ENCODE assay signal across 8 cellular contexts in genomic region chr4:26787461-26788340, GRCh38.
DNase-seq lines count a peak whose midpoint lies in the region; ATAC-seq, FAIRE-seq and TF ChIP-seq lines count a peak whose summit lies in the region.

No MANE protein-coding gene starts in this region.

- TF ChIP-seq RAD21 in HCT116 (IDR thresholded peaks at IDR 0.05; ENCODE audit: low read depth) (peak; percentile 41; the same call in 1 of the 2 replicates), HepG2 (CRISPR knock-in tag; IDR thresholded peaks at IDR 0.05) (0 out of 2 replicates have a peak, but pooled peaks have one; percentile 19)

- RAD21 ChIA-PET in HCT116 (lab: Charles Lee; ENCODE audit: low non-redundant PET in 1 of 2, low total read pairs in 2 of 2, uncharacterized antibody in 2 of 2, unreplicated experiment in 2 of 2) = no interaction called here

- in situ Hi-C loops in HepG2 (cut with HindIII; ENCODE audit: extremely low pct_ligation_motif_present, low pct_unique_long_range_greater_than_20kb) = loop anchor here (25.0 kb wide), 1 partner anchor 225 kb away; no protein-coding TSS in a partner anchor

- peaks cover 1% of the 10 kb centered on the region for H3K9me3 Mint-ChIP-seq in astrocyte (ENCODE audit: unreplicated experiment)

- H3K9ac ChIP-seq in HCT116 (ENCODE audit: low read length) (peak overlapping the region; percentile 35), OCI-LY3 (ENCODE audit: low read length) (0 out of 2 replicates have a peak overlapping the region, but pooled peaks have one; percentile 3), astrocyte (ENCODE audit: low read length) (peak overlapping the region; percentile 16), HepG2 (ENCODE audit: insufficient read depth, low read depth, low read length) (no peak overlapping the region)

- no peak overlapping the region for H3K27ac Mint-ChIP-seq in astrocyte (ENCODE audit: unreplicated experiment)

- H2AFZ ChIP-seq in HCT116 (ENCODE audit: low read depth, low read length, poor library complexity, severe bottlenecking) (no peak overlapping the region), OCI-LY3 (ENCODE audit: low read depth, low read length) (peak overlapping the region; percentile 41; the same call in 1 of the 2 replicates), astrocyte (ENCODE audit: low read depth, low read length) (peak overlapping the region; percentile 13), HepG2 (ENCODE audit: low read length) (no peak overlapping the region)

- FAIRE-seq in astrocyte (lab: Jason Lieb, UNC) = no peak
- no peak for FAIRE-seq in HepG2 (lab: Jason Lieb, UNC)

- H3K9me3 ChIP-seq in HCT116 (ENCODE audit: control insufficient read depth in 1 of 2, insufficient read depth in 1 of 2, low read depth in 1 of 2, low read length in 2 of 2) (no peaks in the 10 kb centered on the region), OCI-LY3 (ENCODE audit: insufficient read depth, low read length) (no peaks in the 10 kb centered on the region), astrocyte (ENCODE audit: insufficient read depth, low read depth, low read length) (no peaks in the 10 kb centered on the region), HepG2 (ENCODE audit: low read length) (no peaks in the 10 kb centered on the region)

- peaks cover 6% of the 10 kb centered on the region for H3K36me3 Mint-ChIP-seq in astrocyte (ENCODE audit: low read depth, unreplicated experiment)

- no peak for TF ChIP-seq POLR2A in HCT116 (IDR thresholded peaks at IDR 0.05; ENCODE audit: borderline replicate concordance, extremely low read depth, insufficient read depth, insufficient read length)
- no peak for TF ChIP-seq POLR2A in HepG2 (IDR thresholded peaks at IDR 0.05; ENCODE audit: insufficient read depth in 1 of 2, low read depth in 2 of 2, low read length in 2 of 2)

- WGBS in HepG2 (ENCODE audit: low lambda C conversion rate) = 27% methylated on average over 11 of the region's 11 CpGs

- peak in 2 of 3 experiments; percentile 36 to 39; a peak in 3 of 6 replicates for TF ChIP-seq CTCF in HCT116 (IDR thresholded peaks at IDR 0.05 in 2 of 3, conservative IDR thresholded peaks at IDR 0.05 in 1 of 3; ENCODE audit: borderline replicate concordance in 1 of 3, insufficient read depth in 1 of 3, low read depth in 2 of 3, low read length in 2 of 3)
- peak; percentile 53 for TF ChIP-seq CTCF in OCI-LY3 (IDR thresholded peaks at IDR 0.05; ENCODE audit: low read depth, low read length)
- TF ChIP-seq CTCF in astrocyte (IDR thresholded peaks at IDR 0.05; ENCODE audit: insufficient read depth, low read depth, low read length) = peak; percentile 19
- TF ChIP-seq CTCF in HepG2 (CRISPR knock-in tag; IDR thresholded peaks at IDR 0.05) = peak; percentile 42

- ATAC-seq in HCT116 (peak; percentile 90), HepG2 (peak; percentile 87), HG03469 (IDR thresholded peaks at IDR 0.05; ENCODE audit: unreplicated experiment) (no peak)

- POLR2A ChIA-PET in HCT116 (lab: Charles Lee) = no interaction called here
- POLR2A ChIA-PET in HepG2 (lab: Yijun Ruan, JAX) = no interaction called here

- CTCF ChIA-PET in HCT116 (lab: Charles Lee) = interaction anchor here (1.6 kb wide), 1 partner anchor 9 kb away, joined by 4 read pairs; no protein-coding TSS in a partner anchor
- CTCF ChIA-PET in HepG2 (lab: Yijun Ruan, JAX; ENCODE audit: low intra/inter-chr PET ratio, low total read pairs) = no interaction called here

- peaks cover 2% of the 10 kb centered on the region for H3K4me1 Mint-ChIP-seq in astrocyte (ENCODE audit: low read depth, unreplicated experiment)

- DNase-seq in DMS153 treated with DMSO at 0.1 percent for 48 hours (lab: John Stamatoyannopoulos, UW; ENCODE audit: unreplicated experiment) = peak; percentile 12
- peak; percentile 70 for DNase-seq in HCT116 (ENCODE audit: low read depth, low spot score)
- peak; percentile 79 for DNase-seq in astrocyte (ENCODE audit: low read depth)
- peak; percentile 32 for DNase-seq in HepG2 (ENCODE audit: low spot score)
- DNase-seq in stimulated activated CD8-positive, alpha-beta memory T cell treated with anti-CD3 and anti-CD28 coated beads, Interleukin-12 subunit alpha, Interleukin-12 subunit beta, amount 100 ng/mL, for 24 hours (ENCODE audit: extremely low read depth) = peak; percentile 19
- DNase-seq in 8988T = no peak

- BruUV-seq in HCT116 (replicated peaks; lab: Mats Ljungman, UMichigan) (no TSS peak), HepG2 (replicated peaks; lab: Mats Ljungman, UMichigan) (no TSS peak)

- H3K27ac ChIP-seq in HCT116 (ENCODE audit: low read depth, low read length) (peak overlapping the region; percentile 61), OCI-LY3 (ENCODE audit: low read length) (no peak overlapping the region), astrocyte (ENCODE audit: low read depth, low read length) (peak overlapping the region; percentile 31), HepG2 (ENCODE audit: extremely low read length, insufficient read depth, low read length) (no peak overlapping the region)

- no peaks in the 10 kb centered on the region for H4K20me1 ChIP-seq in HCT116 (ENCODE audit: insufficient read depth)
- H4K20me1 ChIP-seq in OCI-LY3 (ENCODE audit: insufficient read depth, low read length) = no peaks in the 10 kb centered on the region
- no peaks in the 10 kb centered on the region for H4K20me1 ChIP-seq in astrocyte (ENCODE audit: insufficient read depth, low read length)
- H4K20me1 ChIP-seq in HepG2 (ENCODE audit: insufficient read depth, low read length) = no peaks in the 10 kb centered on the region

- intact Hi-C loops in HCT116 (cut with micrococcal nuclease) (no loop called here), HepG2 (cut with micrococcal nuclease; ENCODE audit: unreplicated experiment) (loop anchor here (1.0 kb wide), 1 partner anchor 223 kb away; no protein-coding TSS in a partner anchor)

- no peaks in the 10 kb centered on the region for H3K9me2 ChIP-seq in HCT116 (ENCODE audit: insufficient read depth)

- H3K79me2 ChIP-seq in HCT116 (ENCODE audit: insufficient read depth, low read length) (no peaks in the 10 kb centered on the region), OCI-LY3 (ENCODE audit: low read length) (no peaks in the 10 kb centered on the region), astrocyte (ENCODE audit: insufficient read depth, low read length) (no peaks in the 10 kb centered on the region), HepG2 (ENCODE audit: insufficient read depth, low read length) (no peaks in the 10 kb centered on the region)

- H3K4me3 Mint-ChIP-seq in astrocyte (ENCODE audit: unreplicated experiment) = no peak overlapping the region

- peaks cover 19 to 26% of the 10 kb centered on the region in 2 experiments for H3K4me1 ChIP-seq in HCT116 (ENCODE audit: control insufficient read depth in 1 of 2, insufficient read depth in 2 of 2, low read length in 2 of 2)
- peaks cover 17% of the 10 kb centered on the region for H3K4me1 ChIP-seq in OCI-LY3 (ENCODE audit: low read length)
- H3K4me1 ChIP-seq in astrocyte (ENCODE audit: insufficient read depth, low read length) = peaks cover 14% of the 10 kb centered on the region
- peaks cover 15% of the 10 kb centered on the region for H3K4me1 ChIP-seq in HepG2 (ENCODE audit: insufficient read depth, low read length)

- no peaks in the 10 kb centered on the region for H3K36me3 ChIP-seq in HCT116 (ENCODE audit: control insufficient read depth in 1 of 2, insufficient read depth in 2 of 2, low read length in 2 of 2)
- H3K36me3 ChIP-seq in OCI-LY3 (replicated peaks; ENCODE audit: low read depth, low read length) = no peaks in the 10 kb centered on the region
- H3K36me3 ChIP-seq in astrocyte (ENCODE audit: insufficient read depth, low read length) = no peaks in the 10 kb centered on the region
- H3K36me3 ChIP-seq in HepG2 (replicated peaks in 1 of 2; ENCODE audit: control insufficient read depth in 1 of 2, insufficient read depth in 2 of 2, low read length in 2 of 2) = no peaks in the 10 kb centered on the region

- no peaks in the 10 kb centered on the region for H3K27me3 Mint-ChIP-seq in astrocyte (ENCODE audit: low read depth, unreplicated experiment)

- H3K4me2 ChIP-seq in HCT116 (ENCODE audit: low read length) (peak overlapping the region; percentile 66), OCI-LY3 (ENCODE audit: low read length) (peak overlapping the region; percentile 42), astrocyte (ENCODE audit: low read length) (peak overlapping the region; percentile 75), HepG2 (ENCODE audit: low read depth, low read length) (peak overlapping the region; percentile 65)

- H3K27me3 ChIP-seq in HCT116 (ENCODE audit: insufficient read depth, low read length) (no peaks in the 10 kb centered on the region), OCI-LY3 (ENCODE audit: low read depth, low read length) (no peaks in the 10 kb centered on the region), astrocyte (ENCODE audit: insufficient read depth, low read length) (no peaks in the 10 kb centered on the region), HepG2 (ENCODE audit: control insufficient read depth in 1 of 2, insufficient read depth in 2 of 2, low read length in 2 of 2) (peaks cover 2 to 7% of the 10 kb centered on the region in 2 experiments; a peak in 2 of 5 replicates)

- H3K4me3 ChIP-seq in HCT116 (replicated peaks in 1 of 2; ENCODE audit: low read depth in 1 of 2, low read length in 2 of 2) (peak overlapping the region; percentile 12 to 16; a peak in 3 of 4 replicates), OCI-LY3 (ENCODE audit: low read length) (peak overlapping the region; percentile 24; the same call in 1 of the 2 replicates), astrocyte (ENCODE audit: insufficient read depth, low read depth, low read length) (no peak overlapping the region), HepG2 (replicated peaks in 1 of 3; ENCODE audit: insufficient read depth in 1 of 3, low read depth in 2 of 3, low read length in 3 of 3) (peak overlapping the region in 2 of 3 experiments; percentile 23 to 36; a peak in 3 of 6 replicates)

- no peak for TF ChIP-seq EP300 in HepG2 (IDR thresholded peaks at IDR 0.05; ENCODE audit: low read depth in 2 of 2, low read length in 2 of 2)
- no peak for TF ChIP-seq EP300 in HepG2 (CRISPR knock-in tag; IDR thresholded peaks at IDR 0.05; ENCODE audit: borderline replicate concordance)

TF ChIP-seq in HCT116, 20 proteins besides CTCF, POLR2A, EP300 and RAD21 (continues in another document):
- peak; percentile 69 for TF ChIP-seq SIN3A (IDR thresholded peaks at IDR 0.05; ENCODE audit: low read depth)
- TF ChIP-seq ZNF274 (IDR thresholded peaks at IDR 0.05; ENCODE audit: low read depth, low read length) = no peak
- TF ChIP-seq POLR2AphosphoS5 (IDR thresholded peaks at IDR 0.05; ENCODE audit: low read depth, low read length) = no peak
- TF ChIP-seq YY1 (IDR thresholded peaks at IDR 0.05; ENCODE audit: extremely low read depth, insufficient replicate concordance, low read depth, low read length) = peak; percentile 11
- no peak for TF ChIP-seq ZFX (IDR thresholded peaks at IDR 0.05)

TF ChIP-seq in HepG2, 621 proteins besides CTCF, POLR2A, EP300 and RAD21 (continues in another document):
- TF ChIP-seq STAG1 (CRISPR knock-in tag; IDR thresholded peaks at IDR 0.05) = peak; percentile 64

Comparison
In these comparisons a context has a peak if more than half of its experiments do, and no peak if none do; other contexts are left out.
1. H2AFZ ChIP-seq: peak in OCI-LY3 (single experiment) and astrocyte (single experiment); none in HCT116 (single experiment) and HepG2 (single experiment).
2. H3K27ac ChIP-seq: peak in HCT116 (single experiment) and astrocyte (single experiment); none in OCI-LY3 (single experiment) and HepG2 (single experiment).
3. Peak in every context shown above with its lines, with median percentiles within 50 percentile points of each other: H3K4me2 ChIP-seq and CTCF ChIP-seq.